Comparison of ENCODE assay signal across 28 cellular contexts in genomic region chr1:111825217-111825616, GRCh38.
"Had no signal": no experiment of that assay in that cellular context is flagged by ENCODE, and none has a peak within 500 bp of the region (broad histone marks: within the 10 kb centered on the region; RNA-seq: fewer than 3 reads in every experiment).

No MANE protein-coding gene starts in this region.

- DNase-seq: activated CD4-positive, alpha-beta T cell treated with anti-CD3 and anti-CD28 coated beads, Interleukin-2, amount 10 ng/mL, durations not matched to agents 24 days and 14 days; activated CD4-positive, alpha-beta T cell treated with anti-CD3 and anti-CD28 coated beads, Interleukin-2, amount 50 U/mL, for 4 hours; activated CD8-positive, alpha-beta T cell treated with anti-CD3 and anti-CD28 coated beads for 36 hours; activated effector memory CD4-positive, alpha-beta T cell treated with anti-CD3 and anti-CD28 coated beads, Interleukin-2, amount 50 U/mL, for 16 hours; activated naive CD4-positive, alpha-beta T cell; activated naive CD4-positive, alpha-beta T cell treated with anti-CD3 and anti-CD28 coated beads, Interleukin-2, amount 50 U/mL, for 16 hours; activated naive CD8-positive, alpha-beta T cell treated with anti-CD3 and anti-CD28 coated beads for 36 hours; activated T-cell treated with anti-CD3 and anti-CD28 coated beads, Interleukin-2, amount 50 U/mL, for 1 hour; activated T-cell treated with anti-CD3 and anti-CD28 coated beads, Interleukin-2, amount 50 U/mL, for 72 hours; amygdala; Karpas-422; KBM-7; NCI-H1048; NCI-H1105 treated with DMSO at 0.1 percent for 48 hours; NCI-H1436; NCI-H1694; NCI-H2081 treated with DMSO at 0.1 percent for 48 hours; NCI-H2171; NCI-H446; NCI-H524 treated with DMSO at 0.1 percent for 48 hours; SHP77; SJCRH30; T1000 had no signal

- H3K27me3 ChIP-seq: ascending aorta, SJCRH30 had no signal

- H3K36me3 ChIP-seq: ascending aorta, cardiac muscle cell, SJCRH30 had no signal

- ATAC-seq: activated CD8-positive, alpha-beta T cell treated with anti-CD3 and anti-CD28 coated beads for 36 hours; activated T-cell treated with anti-CD3 and anti-CD28 coated beads, Interleukin-2, amount 50 U/mL, for 72 hours; activated T-helper 17 cell treated with anti-CD3 and anti-CD28 coated beads, Interleukin-2, amount 50 U/mL, for 72 hours; Panc1 had no signal

- H3K27ac ChIP-seq: ascending aorta, cardiac muscle cell, SJCRH30, SK-N-MC had no signal

- H3K4me1 ChIP-seq: ascending aorta had no signal

- H3K4me3 ChIP-seq: ascending aorta, cardiac muscle cell, SJCRH30, SK-N-MC had no signal

- H3K9me3 ChIP-seq: ascending aorta, SJCRH30 had no signal
